In the genomic region with DNA sequence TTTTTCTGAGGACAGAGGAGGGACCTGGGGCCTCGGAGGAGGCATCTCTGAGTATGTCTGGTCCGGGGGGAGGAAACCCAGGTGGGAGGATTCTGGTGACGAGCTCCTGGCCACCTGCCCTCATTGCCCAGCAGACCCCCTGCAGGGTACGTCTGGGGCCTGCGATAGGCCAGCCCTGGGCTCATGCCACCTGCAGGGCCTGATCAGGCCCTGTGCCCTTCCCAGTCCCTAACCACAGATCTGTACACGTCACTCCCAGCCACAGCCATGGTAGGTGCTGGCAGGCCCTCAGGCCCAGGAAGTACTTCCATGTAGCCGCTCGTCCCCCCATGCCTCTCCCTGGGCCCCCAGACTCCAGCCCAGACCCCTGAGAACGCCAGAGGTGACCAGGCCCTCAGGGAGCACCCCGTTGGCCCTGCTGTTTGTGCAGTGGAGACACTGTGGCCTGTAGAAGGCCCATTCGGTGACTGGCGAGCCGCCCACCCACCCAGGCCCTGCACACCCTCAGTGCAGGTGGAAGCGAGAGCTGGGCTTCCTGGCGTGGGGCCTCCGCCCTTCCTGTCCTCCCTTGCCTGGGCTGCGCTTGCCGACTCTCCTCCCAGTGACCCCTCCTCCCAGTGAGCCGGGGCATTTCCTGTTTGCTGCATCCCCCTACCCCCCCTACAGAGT, we compare ENCODE assay signal across 9 cellular contexts. TPM values are rescaled to one million over a fixed set of nuclear protein-coding genes. Genes with fewer than 3 reads are reported as not detected.
A peak's percentile ranks its signal among the peaks of the same experiment; 100 is the strongest.
DNase-seq lines count a peak whose midpoint lies in the region; ATAC-seq and TF ChIP-seq lines count a peak whose summit lies in the region.
"Had no signal": no experiment of that assay in that cellular context is flagged by ENCODE, and none has a peak within 500 bp of the region (broad histone marks: within the 10 kb centered on the region; RNA-seq: fewer than 3 reads in every experiment).

No MANE protein-coding gene starts in this region.

- peak; percentile 46 to 73 for DNase-seq in NCI-H2081 (lab: John Stamatoyannopoulos, UW)
- DNase-seq in NCI-H2081 treated with DMSO at 0.1 percent for 48 hours (lab: John Stamatoyannopoulos, UW), result no peak
- DNase-seq in activated CD4-positive, alpha-beta memory T cell treated with anti-CD3 and anti-CD28 coated beads for 36 hours, result peak; percentile 73
- peak in 1 of 2 donors; percentile 70 for DNase-seq in heart right ventricle
- peak in 1 of 49 donors; percentile 67 for DNase-seq in substantia nigra (lab: John Stamatoyannopoulos, UW)
- DNase-seq in medulla oblongata (ENCODE audit: extremely low spot score), result no peak

- no peaks in the 10 kb centered on the region for H3K9me3 Mint-ChIP-seq in activated CD4-positive, alpha-beta memory T cell treated with anti-CD3 and anti-CD28 coated beads for 36 hours

- peak overlapping the region; percentile 80 for H3K27ac Mint-ChIP-seq in activated CD4-positive, alpha-beta memory T cell treated with anti-CD3 and anti-CD28 coated beads for 36 hours

- H3K9me3 ChIP-seq in heart right ventricle, result no peaks in the 10 kb centered on the region

- H3K4me3 Mint-ChIP-seq in activated CD4-positive, alpha-beta memory T cell treated with anti-CD3 and anti-CD28 coated beads for 36 hours, result peak overlapping the region; percentile 49

- peak; percentile 5 to 49 (median 34) for ATAC-seq in heart right ventricle
- ATAC-seq in HG03039 (IDR thresholded peaks at IDR 0.05; ENCODE audit: unreplicated experiment), result no peak
- no peak for ATAC-seq in HG02885 (IDR thresholded peaks at IDR 0.05; ENCODE audit: poor library complexity, unreplicated experiment)

- H3K27ac ChIP-seq in heart right ventricle, result peak overlapping the region; percentile 65 to 90 (median 76)
- H3K27ac ChIP-seq in substantia nigra (ENCODE audit: low read depth, low read length, poor library complexity, severe bottlenecking), result peak overlapping the region; percentile 99
- H3K27ac ChIP-seq: 22Rv1 had no signal

- peaks cover 9% of the 10 kb centered on the region for H3K36me3 Mint-ChIP-seq in activated CD4-positive, alpha-beta memory T cell treated with anti-CD3 and anti-CD28 coated beads for 36 hours

- POLR2A ChIA-PET in activated CD4-positive, alpha-beta memory T cell treated with anti-CD3 and anti-CD28 coated beads for 36 hours (lab: Charles Lee), result no interaction called here

- CTCF ChIA-PET in activated CD4-positive, alpha-beta memory T cell treated with anti-CD3 and anti-CD28 coated beads for 36 hours (lab: Charles Lee), result interaction anchor here (1.9 to 3.7 kb wide), 2 partner anchors 14 to 28 kb away, joined by 6 to 10 read pairs; partner anchors contain the start of gene ADSS1

- peak overlapping the region in 5 of 10 donors; percentile 3 to 27 (median 15) for H3K4me3 ChIP-seq in heart right ventricle

- H3K4me1 ChIP-seq in heart right ventricle, result peaks cover 64 to 100% (median 99%) of the 10 kb centered on the region in 9 donors

- peaks cover 0 to 29% (median 0%) of the 10 kb centered on the region in 9 donors for H3K36me3 ChIP-seq in heart right ventricle

- TF ChIP-seq CTCF in heart right ventricle (IDR thresholded peaks at IDR 0.05), result no peak

- WGBS in heart right ventricle, 2 donors, result 45 to 56% methylated on average over 19 of the region's 19 CpGs

- intact Hi-C loops in activated CD4-positive, alpha-beta memory T cell treated with anti-CD3 and anti-CD28 coated beads for 36 hours (cut with micrococcal nuclease), result loop anchor here (2.0 kb wide), 1 partner anchor 18 kb away; no protein-coding TSS in a partner anchor
- intact Hi-C loops in heart right ventricle (cut with DNase I), result loop anchor here in 2 of 10 donors (5.0 kb wide), 1 partner anchor 38 kb away; no protein-coding TSS in a partner anchor

- H3K27me3 ChIP-seq in heart right ventricle, result no peaks in the 10 kb centered on the region

- no peaks in the 10 kb centered on the region for H3K27me3 Mint-ChIP-seq in activated CD4-positive, alpha-beta memory T cell treated with anti-CD3 and anti-CD28 coated beads for 36 hours

- H3K4me1 Mint-ChIP-seq in activated CD4-positive, alpha-beta memory T cell treated with anti-CD3 and anti-CD28 coated beads for 36 hours (ENCODE audit: low read depth), result peaks cover 41% of the 10 kb centered on the region

RNA-seq across cellular contexts. Expression of gene INF2, which starts 5.7 kb away (rescaled TPM):
- 10 to 100 TPM; 66.7 to 71.5 TPM for total RNA-seq in activated CD4-positive, alpha-beta memory T cell treated with anti-CD3 and anti-CD28 coated beads for 36 hours
- total RNA-seq in heart right ventricle, result 10 to 100 TPM; 22.5 to 40.1 (median 27.7) TPM
- polyA plus RNA-seq in heart right ventricle, result 10 to 100 TPM; 27.0 to 73.8 TPM

RNA-seq across cellular contexts. Expression of gene ADSS1, which starts 28.9 kb away (rescaled TPM):
- 1 to 10 TPM; 2.3 to 3.3 TPM for total RNA-seq in activated CD4-positive, alpha-beta memory T cell treated with anti-CD3 and anti-CD28 coated beads for 36 hours
- total RNA-seq in heart right ventricle, result 100 to 1,000 TPM; 159 to 295 (median 195) TPM
- 100 to 1,000 TPM in 1 of 2 donors, 10 to 100 TPM in 1; 74.6 to 220 TPM for polyA plus RNA-seq in heart right ventricle

RNA-seq across cellular contexts. Expression of gene SIVA1, which starts 57.8 kb away (rescaled TPM):
- total RNA-seq in activated CD4-positive, alpha-beta memory T cell treated with anti-CD3 and anti-CD28 coated beads for 36 hours, result 100 to 1,000 TPM in 1 of 2 experiments, 10 to 100 TPM in 1; 97.6 to 109 TPM
- 10 to 100 TPM; 43.3 to 69.6 (median 50.8) TPM for total RNA-seq in heart right ventricle
- polyA plus RNA-seq in heart right ventricle, result 100 to 1,000 TPM in 1 of 2 donors, 10 to 100 TPM in 1; 78.6 to 203 TPM

Comparison
In these comparisons a context has a peak if more than half of its experiments do, and no peak if none do; other contexts are left out.
1. DNase-seq: peak in NCI-H2081 (2 of 2) and activated CD4-positive, alpha-beta memory T cell treated with anti-CD3 and anti-CD28 coated beads for 36 hours (single experiment); none in NCI-H2081 treated with DMSO at 0.1 percent for 48 hours (single experiment) and medulla oblongata (single experiment).
2. ATAC-seq: peak in heart right ventricle (8 of 8); none in HG03039 (single experiment) and HG02885 (single experiment).
3. RNA of gene ADSS1, which starts 28.9 kb away (total RNA-seq): 159 to 295 TPM in heart right ventricle; 2.3 to 3.3 TPM in activated CD4-positive, alpha-beta memory T cell treated with anti-CD3 and anti-CD28 coated beads for 36 hours; every median in the first group is over 10 times any median in the second.